In the genomic region with DNA sequence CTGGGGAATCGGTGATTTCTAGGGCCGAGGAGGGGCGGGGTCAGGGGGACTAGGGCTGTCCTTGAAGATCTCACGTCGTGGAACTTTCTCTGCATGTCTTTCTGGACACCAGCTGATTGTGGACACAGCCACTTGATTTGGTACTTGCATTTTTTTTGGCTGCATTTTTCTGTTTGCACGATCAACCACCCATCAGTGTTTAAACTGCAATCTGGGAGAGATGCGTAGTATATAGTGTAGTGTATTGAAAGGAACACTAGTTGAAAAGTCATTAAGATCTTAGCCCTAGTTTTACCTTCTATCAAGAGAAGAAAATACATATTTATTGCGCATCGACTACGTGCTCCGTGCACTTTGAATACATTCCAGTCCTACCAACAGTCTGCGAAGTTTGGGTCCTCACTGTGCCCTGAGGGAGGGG, we compare ENCODE assay signal across 1 cellular context.
TF ChIP-seq lines count a peak whose summit lies in the region.

No MANE protein-coding gene starts in this region.

TF ChIP-seq in IMR-90, 13 proteins besides CTCF, POLR2A, EP300 and RAD21 (continued from another document):
- no peak for TF ChIP-seq SMC3 (IDR thresholded peaks at IDR 0.05; ENCODE audit: low read depth, low read length)
- TF ChIP-seq, protein P1, sequence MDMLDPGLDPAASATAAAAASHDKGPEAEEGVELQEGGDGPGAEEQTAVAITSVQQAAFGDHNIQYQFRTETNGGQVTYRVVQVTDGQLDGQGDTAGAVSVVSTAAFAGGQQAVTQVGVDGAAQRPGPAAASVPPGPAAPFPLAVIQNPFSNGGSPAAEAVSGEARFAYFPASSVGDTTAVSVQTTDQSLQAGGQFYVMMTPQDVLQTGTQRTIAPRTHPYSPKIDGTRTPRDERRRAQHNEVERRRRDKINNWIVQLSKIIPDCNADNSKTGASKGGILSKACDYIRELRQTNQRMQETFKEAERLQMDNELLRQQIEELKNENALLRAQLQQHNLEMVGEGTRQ (IDR thresholded peaks at IDR 0.05; ENCODE audit: low read depth, low read length), result no peak
- no peak for TF ChIP-seq MXI1 (IDR thresholded peaks at IDR 0.05; ENCODE audit: borderline replicate concordance, low read depth, low read length)
- TF ChIP-seq NFE2L2 (IDR thresholded peaks at IDR 0.05; ENCODE audit: low read depth, low read length), result no peak
- no peak for TF ChIP-seq FOS (IDR thresholded peaks at IDR 0.05; ENCODE audit: low read depth, low read length)
